9 cellular contexts compared by ENCODE assay signal in genomic region chr17:34892864-34893263, GRCh38.
A peak's percentile ranks its signal among the peaks of the same experiment; 100 is the strongest.
DNase-seq lines count a peak whose midpoint lies in the region; ATAC-seq and TF ChIP-seq lines count a peak whose summit lies in the region.
"Had no signal": no experiment of that assay in that cellular context is flagged by ENCODE, and none has a peak within 500 bp of the region (broad histone marks: within the 10 kb centered on the region; RNA-seq: fewer than 3 reads in every experiment).

No MANE protein-coding gene starts in this region.

- ATAC-seq in HG03342 (IDR thresholded peaks at IDR 0.05; ENCODE audit: unreplicated experiment), result no peak
- ATAC-seq in left colon, result no peak

- H3K4me1 Mint-ChIP-seq in brain, result peaks cover 12% of the 10 kb centered on the region
- H3K4me1 Mint-ChIP-seq: activated naive CD4-positive, alpha-beta T cell treated with anti-CD3 and anti-CD28 coated beads, Interleukin-2, amount 50 U/mL, for 24 hours had no signal

- no peak overlapping the region for H3K27ac ChIP-seq in tibial artery

- H3K9me3 ChIP-seq in tibial artery, result no peaks in the 10 kb centered on the region

- peak; percentile 37 for DNase-seq in stimulated activated CD4-positive, alpha-beta T cell treated with anti-CD3 and anti-CD28 coated beads, Interleukin-15, amount 100 ng/mL, for 24 hours
- DNase-seq in stimulated activated CD4-positive, alpha-beta T cell treated with anti-CD3 and anti-CD28 coated beads, Interleukin-4, amount 100 ng/mL, for 1 hour, result no peak
- DNase-seq in NCI-H2107 treated with DMSO at 0.1 percent for 48 hours (lab: John Stamatoyannopoulos, UW; ENCODE audit: unreplicated experiment) (peak; percentile 44), pons (ENCODE audit: low spot score) (peak; percentile 6), left colon (no peak), tibial artery (no peak)

- H3K4me3 ChIP-seq in tibial artery, result no peak overlapping the region

- no peaks in the 10 kb centered on the region for H3K36me3 Mint-ChIP-seq in brain
- H3K36me3 Mint-ChIP-seq: activated naive CD4-positive, alpha-beta T cell treated with anti-CD3 and anti-CD28 coated beads, Interleukin-2, amount 50 U/mL, for 24 hours had no signal

- intact Hi-C loops in left colon (cut with DNase I, micrococcal nuclease) (no loop called here), tibial artery (cut with DNase I; ENCODE audit: low total_unique reads) (no loop called here)

- H3K9me3 Mint-ChIP-seq in brain, result no peaks in the 10 kb centered on the region
- H3K9me3 Mint-ChIP-seq: activated naive CD4-positive, alpha-beta T cell treated with anti-CD3 and anti-CD28 coated beads, Interleukin-2, amount 50 U/mL, for 24 hours had no signal

- no peak overlapping the region for H3K4me3 Mint-ChIP-seq in brain
- H3K4me3 Mint-ChIP-seq: activated naive CD4-positive, alpha-beta T cell treated with anti-CD3 and anti-CD28 coated beads, Interleukin-2, amount 50 U/mL, for 24 hours had no signal

- peak; percentile 72 to 91 for TF ChIP-seq CTCF in brain (conservative IDR thresholded peaks at IDR 0.05)
- no peak for TF ChIP-seq CTCF in tibial artery (IDR thresholded peaks at IDR 0.05)

- H3K4me1 ChIP-seq in tibial artery, result no peaks in the 10 kb centered on the region

- no peaks in the 10 kb centered on the region for H3K36me3 ChIP-seq in tibial artery

- peaks cover 32% of the 10 kb centered on the region for H3K27me3 Mint-ChIP-seq in brain

- H3K27ac Mint-ChIP-seq in brain, result peak overlapping the region in 1 of 5 experiments; percentile 40
- H3K27ac Mint-ChIP-seq: activated naive CD4-positive, alpha-beta T cell treated with anti-CD3 and anti-CD28 coated beads, Interleukin-2, amount 50 U/mL, for 24 hours had no signal

- peaks cover 0 to 21% of the 10 kb centered on the region in 2 donors for H3K27me3 ChIP-seq in tibial artery

Comparison
In these comparisons a context has a peak if more than half of its experiments do, and no peak if none do; other contexts are left out.
1. DNase-seq: peak in stimulated activated CD4-positive, alpha-beta T cell treated with anti-CD3 and anti-CD28 coated beads, Interleukin-15, amount 100 ng/mL, for 24 hours (single experiment), NCI-H2107 treated with DMSO at 0.1 percent for 48 hours (single experiment) and pons (single experiment); none in stimulated activated CD4-positive, alpha-beta T cell treated with anti-CD3 and anti-CD28 coated beads, Interleukin-4, amount 100 ng/mL, for 1 hour (single experiment), left colon (0 of 2) and tibial artery (0 of 2).
2. CTCF ChIP-seq: peak in brain (2 of 2); none in tibial artery (0 of 2).